8 cellular contexts compared by ENCODE assay signal in the genomic region with DNA sequence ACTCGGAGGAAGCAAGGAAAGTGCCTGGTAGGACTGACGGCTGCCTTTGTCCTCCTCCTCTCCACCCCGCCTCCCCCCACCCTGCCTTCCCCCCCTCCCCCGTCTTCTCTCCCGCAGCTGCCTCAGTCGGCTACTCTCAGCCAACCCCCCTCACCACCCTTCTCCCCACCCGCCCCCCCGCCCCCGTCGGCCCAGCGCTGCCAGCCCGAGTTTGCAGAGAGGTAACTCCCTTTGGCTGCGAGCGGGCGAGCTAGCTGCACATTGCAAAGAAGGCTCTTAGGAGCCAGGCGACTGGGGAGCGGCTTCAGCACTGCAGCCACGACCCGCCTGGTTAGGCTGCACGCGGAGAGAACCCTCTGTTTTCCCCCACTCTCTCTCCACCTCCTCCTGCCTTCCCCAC. TPM values are rescaled to one million over a fixed set of nuclear protein-coding genes. Genes with fewer than 3 reads are reported as not detected.
A peak's percentile ranks its signal among the peaks of the same experiment; 100 is the strongest.
DNase-seq lines count a peak whose midpoint lies in the region; ATAC-seq and TF ChIP-seq lines count a peak whose summit lies in the region.

No MANE protein-coding gene starts in this region.

- in situ Hi-C loops in GM23248 (cut with MboI): no loop called here

- peak overlapping the region; percentile 78 for H3K4me2 ChIP-seq in GM23248 (ENCODE audit: unreplicated experiment)

- 0 to 4% methylated on average over 3 to 21 of the region's 21 CpGs for WGBS in GM23248 (ENCODE audit: low coverage in 1 of 2, low lambda C conversion rate in 2 of 2, missing lambda C conversion rate in 2 of 2), 2 experiments

- POLR2A ChIA-PET in HEK293T (lab: Yijun Ruan, JAX): no interaction called here

- peak overlapping the region; percentile 50; the same call in 1 of the 2 replicates for H3K9ac ChIP-seq in GM23248

- peak overlapping the region; percentile 85 for H2AFZ ChIP-seq in GM23248

- H3F3A ChIP-seq in GM23248 (ENCODE audit: insufficient read depth): no peaks in the 10 kb centered on the region

- no peaks in the 10 kb centered on the region for H4K20me1 ChIP-seq in GM23248 (ENCODE audit: insufficient read depth)

- CTCF ChIA-PET in HEK293T (lab: Yijun Ruan, JAX): no interaction called here

- peak overlapping the region; percentile 77 for H3K4me3 ChIP-seq in GM23248
- peak overlapping the region; percentile 66 for H3K4me3 ChIP-seq in WI38 (ENCODE audit: low read depth, low read length)
- H3K4me3 ChIP-seq in right atrium auricular region: peak overlapping the region; percentile 49 to 55
- peak overlapping the region; percentile 43 for H3K4me3 ChIP-seq in retinal pigment epithelial cell (ENCODE audit: low read length)

- H3K79me2 ChIP-seq in GM23248 (ENCODE audit: insufficient read depth): peaks cover 12% of the 10 kb centered on the region

- H3K27me3 ChIP-seq in GM23248 (replicated peaks; ENCODE audit: insufficient read depth) (no peaks in the 10 kb centered on the region), right atrium auricular region (no peaks in the 10 kb centered on the region)

- no peak for ATAC-seq in HG03196 (IDR thresholded peaks at IDR 0.05; ENCODE audit: unreplicated experiment)

- no peaks in the 10 kb centered on the region for H3K36me3 ChIP-seq in GM23248 (ENCODE audit: low read depth)
- H3K36me3 ChIP-seq in right atrium auricular region: no peaks in the 10 kb centered on the region

- H3K9me2 ChIP-seq in GM23248 (ENCODE audit: insufficient read depth): no peaks in the 10 kb centered on the region

- no peak for TF ChIP-seq CTCF in WI38 (IDR thresholded peaks at IDR 0.05; ENCODE audit: low read depth, low read length)
- no peak for TF ChIP-seq CTCF in right atrium auricular region (IDR thresholded peaks at IDR 0.05)
- no peak for TF ChIP-seq CTCF in retinal pigment epithelial cell (conservative IDR thresholded peaks at IDR 0.05; ENCODE audit: low read depth, low read length)

- peak; percentile 55 for DNase-seq in GM23248
- DNase-seq in right atrium auricular region (ENCODE audit: low spot score): no peak
- no peak for DNase-seq in retinal pigment epithelial cell (ENCODE audit: low read depth)
- no peak for DNase-seq in NCI-H1105 (lab: John Stamatoyannopoulos, UW)
- DNase-seq in cerebellar nuclear complex (lab: John Stamatoyannopoulos, UW): no peak
- no peak for DNase-seq in HEK293T (ENCODE audit: extremely low spot score)

- H3K4me1 ChIP-seq in GM23248 (ENCODE audit: insufficient read depth): no peaks in the 10 kb centered on the region
- H3K4me1 ChIP-seq in right atrium auricular region: no peaks in the 10 kb centered on the region

- H3K9me3 ChIP-seq in GM23248 (ENCODE audit: low read depth) (no peaks in the 10 kb centered on the region), right atrium auricular region (no peaks in the 10 kb centered on the region)

- H3K27ac ChIP-seq in GM23248: no peak overlapping the region
- peak overlapping the region; percentile 76 for H3K27ac ChIP-seq in right atrium auricular region

TF ChIP-seq in HEK293T, 16 proteins besides CTCF, POLR2A, EP300 and RAD21:
- no peak for TF ChIP-seq TARDBP (IDR thresholded peaks at IDR 0.05)
- no peak for TF ChIP-seq ZNF384 (IDR thresholded peaks at IDR 0.05)
- TF ChIP-seq CTBP1 (IDR thresholded peaks at IDR 0.05; ENCODE audit: borderline replicate concordance): no peak
- no peak for TF ChIP-seq FOXM1 (IDR thresholded peaks at IDR 0.05; ENCODE audit: borderline replicate concordance)
- no peak for TF ChIP-seq HDGF (IDR thresholded peaks at IDR 0.05; ENCODE audit: borderline replicate concordance)
- TF ChIP-seq FOXA1 (IDR thresholded peaks at IDR 0.05): no peak
- TF ChIP-seq SUZ12 (IDR thresholded peaks at IDR 0.05): no peak
- no peak for TF ChIP-seq ARNT (IDR thresholded peaks at IDR 0.05)

RNA-seq across cellular contexts. Expression of gene AR, which starts 0.5 kb away (rescaled TPM):
- 4.8 and 6.8 TPM in 2 replicates for total RNA-seq in GM23248 (2014; rRNA removed; shearing (Covaris generic))
- 1.2 TPM in 2 replicates for polyA plus RNA-seq in GM23248 (2016; fragmentation: Nextera tagmentation; extraction: Ambion mirVana)
- total RNA-seq in right atrium auricular region: 1 to 10 TPM; 7.9 to 9.1 TPM
